Comparison of ENCODE assay signal across 8 cellular contexts in the genomic region with DNA sequence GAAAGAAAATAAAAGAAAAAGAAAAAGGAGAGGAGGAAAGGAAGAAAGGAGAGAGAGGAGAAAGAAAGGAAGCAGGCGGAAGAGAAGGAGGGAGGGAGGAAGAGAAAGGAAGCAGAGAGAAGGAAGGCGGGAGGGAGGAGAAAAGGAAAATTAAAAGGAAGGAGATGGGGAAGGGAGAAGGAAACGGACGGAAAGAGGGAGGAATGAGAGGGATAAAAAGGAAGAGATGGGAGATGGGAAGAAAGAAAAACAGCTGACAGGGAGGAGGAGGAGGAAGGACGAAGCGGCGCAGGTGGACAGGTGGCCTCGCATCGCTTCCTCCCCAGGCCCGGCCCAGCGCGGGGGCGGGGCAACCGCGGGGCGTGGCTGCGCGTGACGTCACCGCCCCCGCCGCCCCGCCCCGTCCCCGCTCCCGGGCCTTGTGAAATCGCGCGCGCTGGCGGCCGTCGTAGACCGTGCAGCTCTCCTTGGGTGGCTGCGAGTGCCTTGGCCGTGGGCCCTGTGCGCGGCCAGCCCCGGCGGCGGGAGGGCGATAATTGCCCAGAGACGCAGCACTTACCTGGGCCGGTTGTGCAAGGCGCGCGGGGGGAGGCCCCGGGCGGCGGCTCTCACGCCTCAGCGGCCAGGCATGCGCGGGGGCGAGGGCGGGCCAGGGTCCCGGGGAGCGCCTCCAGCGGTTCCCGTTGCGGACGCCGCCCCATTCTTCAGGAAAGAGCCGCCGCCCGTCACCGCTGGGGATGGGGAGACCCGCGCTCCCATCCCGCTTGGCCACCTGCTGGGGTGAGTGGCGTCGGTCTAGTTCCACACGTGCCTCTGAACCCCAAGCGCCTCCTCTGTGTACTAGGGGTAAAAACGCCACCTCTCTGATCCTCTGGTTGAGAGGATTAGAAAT. TPM values are rescaled to one million over a fixed set of nuclear protein-coding genes. Genes with fewer than 3 reads are reported as not detected.
A peak's percentile ranks its signal among the peaks of the same experiment; 100 is the strongest.
DNase-seq lines count a peak whose midpoint lies in the region; ATAC-seq, FAIRE-seq and TF ChIP-seq lines count a peak whose summit lies in the region.

No MANE protein-coding gene starts in this region.

- no peak for TF ChIP-seq POLR2A in GM12892 (IDR thresholded peaks at IDR 0.05; ENCODE audit: low read depth, low read length)

- H3K36me3 ChIP-seq in bronchial epithelial cell (ENCODE audit: control insufficient read depth, insufficient read depth, low read length): no peaks in the 10 kb centered on the region

- peak; percentile 82 for FAIRE-seq in GM12892 (lab: Jason Lieb, UNC)
- FAIRE-seq in bronchial epithelial cell (lab: Jason Lieb, UNC): no peak

- TF ChIP-seq CTCF in WI38 (IDR thresholded peaks at IDR 0.05; ENCODE audit: low read depth, low read length): no peak
- TF ChIP-seq CTCF in bronchial epithelial cell (IDR thresholded peaks at IDR 0.05; ENCODE audit: insufficient read depth, low read length, severe bottlenecking): no peak

- H3K4me3 ChIP-seq in WI38 (ENCODE audit: low read depth, low read length): peak overlapping the region; percentile 52
- peak overlapping the region; percentile 38 for H3K4me3 ChIP-seq in bronchial epithelial cell (ENCODE audit: low read depth, low read length)

- no peaks in the 10 kb centered on the region for H3K27me3 ChIP-seq in bronchial epithelial cell (ENCODE audit: control insufficient read depth, insufficient read depth, low read length)

- peak; percentile 97 for ATAC-seq in HG02759 (IDR thresholded peaks at IDR 0.05; ENCODE audit: unreplicated experiment)
- no peak for ATAC-seq in GM18873 (IDR thresholded peaks at IDR 0.05; ENCODE audit: low FRiP score, unreplicated experiment)

- DNase-seq in GM12892 (ENCODE audit: insufficient read length) (peak; percentile 82), NCI-H2029 treated with DMSO at 0.1 percent for 48 hours (lab: John Stamatoyannopoulos, UW) (peak; percentile 31), bronchial epithelial cell (ENCODE audit: low read depth) (peak; percentile 60), islet precursor cell (peak; percentile 89)
- DNase-seq in stimulated activated CD4-positive, alpha-beta T cell treated with anti-CD3 and anti-CD28 coated beads, Interleukin-12 subunit alpha, Interleukin-12 subunit beta, amount 100 ng/mL, for 4 hours: peak; percentile 72

RNA-seq across cellular contexts. Expression of a gene that starts 49.6 kb away (rescaled TPM):
- polyA plus RNA-seq in GM12892 (2012; ENCODE audit: missing spikeins): not detected
- total RNA-seq in bronchial epithelial cell: 1.1 and 2.6 TPM in 2 replicates

Comparison
In these comparisons a context has a peak if more than half of its experiments do, and no peak if none do; other contexts are left out.
1. DNase-seq: peak in every context shown above with its lines; median percentile 89 in islet precursor cell; 82 in GM12892; 72 in stimulated activated CD4-positive, alpha-beta T cell treated with anti-CD3 and anti-CD28 coated beads, Interleukin-12 subunit alpha, Interleukin-12 subunit beta, amount 100 ng/mL, for 4 hours; 60 in bronchial epithelial cell; 31 in NCI-H2029 treated with DMSO at 0.1 percent for 48 hours.